In genomic region chr22:29016067-29016938, GRCh38 we compare ENCODE assay signal across 21 cellular contexts. TPM values are rescaled to one million over a fixed set of nuclear protein-coding genes. Genes with fewer than 3 reads are reported as not detected.
DNase-seq lines count a peak whose midpoint lies in the region; ATAC-seq, FAIRE-seq and TF ChIP-seq lines count a peak whose summit lies in the region.
"Had no signal": no experiment of that assay in that cellular context is flagged by ENCODE, and none has a peak within 500 bp of the region (broad histone marks: within the 10 kb centered on the region; RNA-seq: fewer than 3 reads in every experiment).

No MANE protein-coding gene starts in this region.

- peaks cover 11% of the 10 kb centered on the region for H3K4me1 Mint-ChIP-seq in glutamatergic neuron (ENCODE audit: low read depth, unreplicated experiment)

- no peak overlapping the region for H3K4me3 Mint-ChIP-seq in glutamatergic neuron (ENCODE audit: unreplicated experiment)
- H3K4me3 Mint-ChIP-seq: activated B cell treated with CpG ODN at 0.5 μM for 24 hours; activated T-helper 1 cell treated with anti-CD3 and anti-CD28 coated beads, Interleukin-12 subunit alpha, Interleukin-12 subunit beta, Interleukin-2, Interleukin-4 antibody, amounts not matched to agents 30 ng/mL and 10 ng/mL and 1 ng/mL, durations not matched to agents 14 hours and 24 hours and 36 hours had no signal

- ATAC-seq in GM12878 (peak; percentile 78), left lung (peak; percentile 89), GM18870 (IDR thresholded peaks at IDR 0.05; ENCODE audit: unreplicated experiment) (no peak)

- POLR2A ChIA-PET in GM12878 (lab: Charles Lee), result interaction anchor here (0.6 to 5.7 kb wide), 12 partner anchors 12 to 1103 kb away, joined by 3 to 27 read pairs (median 4); partner anchors contain the start of gene XBP1

- no peak for TF ChIP-seq CTCF in GM12878 (IDR thresholded peaks at IDR 0.05 in 2 of 3, conservative IDR thresholded peaks at IDR 0.05 in 1 of 3; ENCODE audit: control insufficient read depth in 2 of 3, extremely low read depth in 1 of 3, insufficient read depth in 1 of 3, low read depth in 3 of 3, low read length in 3 of 3)
- no peak for TF ChIP-seq CTCF in left lung (IDR thresholded peaks at IDR 0.05)
- TF ChIP-seq CTCF in thyroid gland (IDR thresholded peaks at IDR 0.05), result no peak
- no peak for TF ChIP-seq CTCF in glutamatergic neuron (IDR thresholded peaks at IDR 0.05; ENCODE audit: partially characterized antibody, unreplicated experiment)
- no peak for TF ChIP-seq CTCF in left ventricle myocardium inferior (IDR thresholded peaks at IDR 0.05; ENCODE audit: borderline replicate concordance)

- no peaks in the 10 kb centered on the region for H3K79me2 ChIP-seq in GM12878 (ENCODE audit: control insufficient read depth, insufficient read depth, low read length)

- SMC1A ChIA-PET in GM12878 (lab: Charles Lee; ENCODE audit: uncharacterized antibody, unreplicated experiment), result interaction anchor here (0.7 to 4.7 kb wide), 24 partner anchors 10 to 138 kb away, joined by 3 to 44 read pairs (median 6); no protein-coding TSS in a partner anchor

- TF ChIP-seq POLR2A in GM12878 (IDR thresholded peaks at IDR 0.05; ENCODE audit: low read depth, low read length), result no peak
- no peak for TF ChIP-seq POLR2A in thyroid gland (IDR thresholded peaks at IDR 0.05)

- RAD21 ChIA-PET in GM12878 (lab: Charles Lee; ENCODE audit: unreplicated experiment), result interaction anchor here (0.5 to 4.4 kb wide), 18 partner anchors 9 to 112 kb away, joined by 3 to 49 read pairs (median 6); no protein-coding TSS in a partner anchor

- CTCF ChIA-PET in GM12878 (lab: Yijun Ruan, JAX), result interaction anchor here (0.6 to 3.9 kb wide), 8 partner anchors 13 to 158 kb away, joined by 3 to 35 read pairs (median 4); no protein-coding TSS in a partner anchor

- no peak for FAIRE-seq in GM12878 (lab: Jason Lieb, UNC)

- TF ChIP-seq EP300 in GM12878 (IDR thresholded peaks at IDR 0.05; ENCODE audit: borderline replicate concordance in 1 of 2, control insufficient read depth in 1 of 2, low read depth in 2 of 2, low read length in 2 of 2), result no peak

- no peak for TF ChIP-seq RAD21 in GM12878 (IDR thresholded peaks at IDR 0.05; ENCODE audit: insufficient read depth, low read depth, low read length)

- no peak overlapping the region for H3K27ac Mint-ChIP-seq in glutamatergic neuron (ENCODE audit: unreplicated experiment)
- H3K27ac Mint-ChIP-seq: activated B cell treated with CpG ODN at 0.5 μM for 24 hours; activated T-helper 1 cell treated with anti-CD3 and anti-CD28 coated beads, Interleukin-12 subunit alpha, Interleukin-12 subunit beta, Interleukin-2, Interleukin-4 antibody, amounts not matched to agents 30 ng/mL and 10 ng/mL and 1 ng/mL, durations not matched to agents 14 hours and 24 hours and 36 hours had no signal

- no peaks in the 10 kb centered on the region; the same call in 2 of the 3 replicates for H3K9me3 ChIP-seq in GM12878 (replicated peaks; ENCODE audit: control insufficient read depth, insufficient read depth, low read length)
- H3K9me3 ChIP-seq in left lung, result no peaks in the 10 kb centered on the region
- no peaks in the 10 kb centered on the region for H3K9me3 ChIP-seq in thyroid gland
- H3K9me3 ChIP-seq in left ventricle myocardium inferior (replicated peaks), result no peaks in the 10 kb centered on the region
- H3K9me3 ChIP-seq: tibial artery had no signal

- WGBS in GM12878 (ENCODE audit: insufficient coverage, insufficient replicate concordance, low lambda C conversion rate, missing lambda C conversion rate), result 33% methylated on average over 3 of the region's 3 CpGs
- 62 to 76% methylated on average over 3 of the region's 3 CpGs for WGBS in thyroid gland, 2 donors

- H3K36me3 Mint-ChIP-seq in glutamatergic neuron (ENCODE audit: unreplicated experiment), result peaks cover 6% of the 10 kb centered on the region

- intact Hi-C loops in GM12878 (cut with micrococcal nuclease; ENCODE audit: unreplicated experiment) (loop anchor here (5.0 kb wide), 1 partner anchor 109 kb away; no protein-coding TSS in a partner anchor), left lung (cut with DNase I) (no loop called here), thyroid gland (cut with DNase I) (no loop called here), left ventricle myocardium inferior (cut with micrococcal nuclease) (no loop called here)

- H3K4me1 ChIP-seq in GM12878 (ENCODE audit: control insufficient read depth, insufficient read depth, low read length) (no peaks in the 10 kb centered on the region), left lung (peaks cover 4 to 7% of the 10 kb centered on the region in 2 donors), thyroid gland (peaks cover 11 to 21% of the 10 kb centered on the region in 2 donors), left ventricle myocardium inferior (peaks cover 23% of the 10 kb centered on the region)

- H3K27me3 ChIP-seq in GM12878 (replicated peaks in 1 of 2; ENCODE audit: control insufficient read depth in 2 of 2, insufficient read depth in 2 of 2, low read length in 1 of 2) (0 out of 4 replicates have a peak, but pooled peaks cover 0 to 2% of the 10 kb centered on the region in 2 experiments), left lung (no peaks in the 10 kb centered on the region), thyroid gland (no peaks in the 10 kb centered on the region), left ventricle myocardium inferior (ENCODE audit: low read depth) (no peaks in the 10 kb centered on the region)
- H3K27me3 ChIP-seq: BLaER1, tibial artery had no signal

- peaks cover 2% of the 10 kb centered on the region for H3K9me3 Mint-ChIP-seq in glutamatergic neuron (ENCODE audit: unreplicated experiment)

- BruUV-seq in GM12878 (replicated peaks; lab: Mats Ljungman, UMichigan), result no TSS peak

- no peaks in the 10 kb centered on the region; the same call in 1 of the 2 replicates for H4K20me1 ChIP-seq in GM12878 (ENCODE audit: control insufficient read depth, insufficient read depth)

- no peak overlapping the region for H3K9ac ChIP-seq in GM12878 (ENCODE audit: control insufficient read depth, insufficient read depth, low read length)
- H3K9ac ChIP-seq: BLaER1 had no signal

- H3K4me3 ChIP-seq in GM12878 (no peak overlapping the region), left lung (no peak overlapping the region), thyroid gland (replicated peaks in 1 of 3) (no peak overlapping the region), left ventricle myocardium inferior (no peak overlapping the region)
- H3K4me3 ChIP-seq: BLaER1, smooth muscle cell, tibial artery had no signal

- DNase-seq in DMS53 (lab: John Stamatoyannopoulos, UW) (peak; percentile 26), DMS53 treated with DMSO at 0.1 percent for 48 hours (lab: John Stamatoyannopoulos, UW; ENCODE audit: unreplicated experiment) (no peak), GM12878 (ENCODE audit: low read depth, low spot score) (peak; percentile 8), left lung (no peak), thyroid gland (peak; percentile 57 to 67), glutamatergic neuron (no peak), left ventricle myocardium inferior (no peak)
- DNase-seq: activated B cell treated with CpG ODN at 0.5 μM for 24 hours, NCI-H1930, posterior cingulate gyrus, SHP77, tibial artery had no signal

- no peak overlapping the region for H2AFZ ChIP-seq in GM12878 (ENCODE audit: control insufficient read depth, low read depth, low read length)

- peaks cover 2% of the 10 kb centered on the region for H3K27me3 Mint-ChIP-seq in glutamatergic neuron (ENCODE audit: unreplicated experiment)

- in situ Hi-C loops in GM12878 (cut with MboI), result no loop called here

- H3K4me2 ChIP-seq in GM12878 (ENCODE audit: control insufficient read depth, insufficient read depth), result no peak overlapping the region
- H3K4me2 ChIP-seq: BLaER1, smooth muscle cell had no signal

- no peaks in the 10 kb centered on the region; a peak in 1 of 4 replicates for H3K36me3 ChIP-seq in GM12878 (ENCODE audit: control insufficient read depth in 2 of 2, insufficient read depth in 2 of 2, low read length in 1 of 2)
- no peaks in the 10 kb centered on the region for H3K36me3 ChIP-seq in left lung
- no peaks in the 10 kb centered on the region for H3K36me3 ChIP-seq in thyroid gland
- no peaks in the 10 kb centered on the region for H3K36me3 ChIP-seq in left ventricle myocardium inferior
- H3K36me3 ChIP-seq: tibial artery had no signal

- H3K27ac ChIP-seq in GM12878 (ENCODE audit: control insufficient read depth, insufficient read depth), result no peak overlapping the region
- no peak overlapping the region for H3K27ac ChIP-seq in left lung
- peak overlapping the region in 2 of 3 donors; percentile 15 to 41 for H3K27ac ChIP-seq in thyroid gland
- no peak overlapping the region for H3K27ac ChIP-seq in left ventricle myocardium inferior (replicated peaks)
- H3K27ac ChIP-seq: 22Rv1, BLaER1, tibial artery had no signal

RNA-seq across cellular contexts. Expression of gene C22orf31, which starts 45.3 kb away (rescaled TPM):
- total RNA-seq in GM12878 (2013; cell fraction: nucleolus; rRNA removed), result not detected in 2 replicates
- total RNA-seq in GM12878 (2014; rRNA removed), result not detected in 2 replicates
- not detected in 2 replicates for total RNA-seq in GM12878 (2014; rRNA removed; fragmentation: Illumina TruSeq; extraction: Trizol)
- not detected in 2 replicates for total RNA-seq in GM12878 (2021)
- not detected for polyA plus RNA-seq in GM12878 (2011; ENCODE audit: low read depth)
- not detected in 2 replicates for polyA plus RNA-seq in GM12878 (2011; rRNA removed)
- polyA plus RNA-seq in GM12878 (2011; cell fraction: cytosol; rRNA removed), result 0.06 TPM in 1 of 2 replicates, not detected in the other
- not detected in 2 replicates for polyA plus RNA-seq in GM12878 (2011; cell fraction: nucleus; rRNA removed)
- polyA plus RNA-seq in GM12878 (2012), result not detected in 2 replicates
- not detected in 2 replicates for polyA plus RNA-seq in GM12878 (2014; fragmentation: Illumina TruSeq; extraction: Trizol)
- not detected for polyA plus RNA-seq in GM12878 (2014; fragmentation: Nextera tagmentation; extraction: Ambion mirVana)
- not detected in 2 replicates for polyA plus RNA-seq in GM12878 (2014; rRNA removed)
- polyA plus RNA-seq in GM12878 (2016; fragmentation: Nextera tagmentation; extraction: Ambion mirVana), result not detected
- polyA minus RNA-seq in GM12878 (2011; rRNA and poly(A)+ RNA removed), result not detected in 2 replicates
- polyA minus RNA-seq in GM12878 (2011; cell fraction: cytosol; rRNA and poly(A)+ RNA removed), result not detected in 2 replicates
- not detected in 2 replicates for polyA minus RNA-seq in GM12878 (2011; cell fraction: nucleus; rRNA and poly(A)+ RNA removed)
- under 1 TPM in 1 of 2 donors, not detected in 1; 0.29 TPM for total RNA-seq in left lung
- total RNA-seq in thyroid gland, result not detected
- not detected for total RNA-seq in glutamatergic neuron (ENCODE audit: unreplicated experiment)
- 0.30 TPM for total RNA-seq in left ventricle myocardium inferior
- total RNA-seq: activated B cell treated with CpG ODN at 0.5 μM for 24 hours; activated CD8-positive, alpha-beta memory T cell treated with anti-CD3 and anti-CD28 coated beads for 36 hours; activated T-helper 1 cell treated with anti-CD3 and anti-CD28 coated beads, Interleukin-12 subunit alpha, Interleukin-12 subunit beta, Interleukin-2, Interleukin-4 antibody, amounts not matched to agents 30 ng/mL and 10 ng/mL and 1 ng/mL, durations not matched to agents 14 hours and 24 hours and 36 hours; cerebellum; NCI-H460; smooth muscle cell; T-helper 1 cell treated with Interleukin-12 subunit alpha and Interleukin-12 subunit beta and Interleukin-4 antibody, amounts not matched to agents 30 ng/mL and 1 ng/mL, for 36 hours had no signal
- polyA plus RNA-seq: smooth muscle cell had no signal

RNA-seq across cellular contexts. Expression of gene KREMEN1, which starts 56.5 kb away (rescaled TPM):
- 1.3 TPM in 2 replicates for total RNA-seq in GM12878 (2013; cell fraction: nucleolus; rRNA removed)
- 0.17 and 0.27 TPM in 2 replicates for total RNA-seq in GM12878 (2014; rRNA removed)
- 0.13 and 0.14 TPM in 2 replicates for total RNA-seq in GM12878 (2014; rRNA removed; fragmentation: Illumina TruSeq; extraction: Trizol)
- 0.40 and 0.46 TPM in 2 replicates for total RNA-seq in GM12878 (2021)
- polyA plus RNA-seq in GM12878 (2011; ENCODE audit: low read depth), result 0.21 TPM
- 1.8 and 2.5 TPM in 2 replicates for polyA plus RNA-seq in GM12878 (2011; rRNA removed)
- polyA plus RNA-seq in GM12878 (2011; cell fraction: cytosol; rRNA removed), result 3.0 and 3.5 TPM in 2 replicates
- 1.2 and 2.0 TPM in 2 replicates for polyA plus RNA-seq in GM12878 (2011; cell fraction: nucleus; rRNA removed)
- 0.27 and 0.47 TPM in 2 replicates for polyA plus RNA-seq in GM12878 (2012)
- polyA plus RNA-seq in GM12878 (2014; fragmentation: Illumina TruSeq; extraction: Trizol), result 0.05 and 0.59 TPM in 2 replicates
- polyA plus RNA-seq in GM12878 (2014; fragmentation: Nextera tagmentation; extraction: Ambion mirVana), result under 1 TPM; 0.10 to 0.11 TPM
- polyA plus RNA-seq in GM12878 (2014; rRNA removed), result 0.37 and 0.74 TPM in 2 replicates
- under 1 TPM in 1 of 2 experiments, not detected in 1; 0.20 TPM for polyA plus RNA-seq in GM12878 (2016; fragmentation: Nextera tagmentation; extraction: Ambion mirVana)
- polyA minus RNA-seq in GM12878 (2011; rRNA and poly(A)+ RNA removed), result 4.3 and 5.2 TPM in 2 replicates
- polyA minus RNA-seq in GM12878 (2011; cell fraction: cytosol; rRNA and poly(A)+ RNA removed), result 1.9 and 2.7 TPM in 2 replicates
- polyA minus RNA-seq in GM12878 (2011; cell fraction: nucleus; rRNA and poly(A)+ RNA removed), result 1.2 and 2.2 TPM in 2 replicates
- 10 to 100 TPM; 24.6 to 42.3 TPM for total RNA-seq in left lung
- total RNA-seq in thyroid gland, result 10 to 100 TPM; 18.1 to 27.1 (median 25.6) TPM
- total RNA-seq in glutamatergic neuron (ENCODE audit: unreplicated experiment), result 20.5 TPM
- 102 TPM for total RNA-seq in left ventricle myocardium inferior
- total RNA-seq: activated B cell treated with CpG ODN at 0.5 μM for 24 hours; T-helper 1 cell treated with Interleukin-12 subunit alpha and Interleukin-12 subunit beta and Interleukin-4 antibody, amounts not matched to agents 30 ng/mL and 1 ng/mL, for 36 hours had no signal

Comparison
In these comparisons a context has a peak if more than half of its experiments do, and no peak if none do; other contexts are left out.
1. DNase-seq: peak in DMS53 (single experiment), GM12878 (single experiment) and thyroid gland (2 of 2); none in DMS53 treated with DMSO at 0.1 percent for 48 hours (single experiment), left lung (0 of 2), glutamatergic neuron (single experiment) and left ventricle myocardium inferior (single experiment).
2. H3K27ac ChIP-seq: peak in thyroid gland (2 of 3); none in GM12878 (single experiment), left lung (0 of 2) and left ventricle myocardium inferior (single experiment).